In the genomic region with DNA sequence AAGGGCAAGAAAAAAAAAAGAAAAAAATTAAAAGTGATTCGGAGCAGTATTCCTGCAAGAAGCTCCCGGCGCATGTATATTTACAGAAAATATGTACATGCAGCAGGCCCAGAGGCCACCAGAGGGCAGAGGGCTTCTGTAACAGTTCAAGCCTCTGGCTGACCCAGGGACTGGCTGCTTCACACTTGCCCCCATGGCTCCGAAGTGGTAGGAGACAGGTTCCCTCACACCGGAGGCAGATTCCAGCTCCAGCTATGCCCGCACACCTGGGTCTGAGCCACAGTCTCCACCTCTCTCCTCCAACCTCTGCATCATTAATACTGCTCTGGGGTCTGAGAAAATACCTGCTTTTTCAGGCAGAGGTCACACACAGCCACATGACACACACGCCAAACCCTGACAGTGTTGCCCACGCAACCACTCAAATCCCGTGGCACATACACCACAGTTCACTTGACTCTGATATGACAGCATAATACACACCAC, we compare ENCODE assay signal across 8 cellular contexts. TPM values are rescaled to one million over a fixed set of nuclear protein-coding genes. Genes with fewer than 3 reads are reported as not detected.
DNase-seq lines count a peak whose midpoint lies in the region; ATAC-seq lines count a peak whose summit lies in the region.

No MANE protein-coding gene starts in this region.

- H3K27ac Mint-ChIP-seq in activated T-cell treated with anti-CD3 and anti-CD28 coated beads, Interleukin-2, amount 50 U/mL, for 72 hours = no peak overlapping the region

- H3K4me3 Mint-ChIP-seq in activated T-cell treated with anti-CD3 and anti-CD28 coated beads, Interleukin-2, amount 50 U/mL, for 72 hours = no peak overlapping the region

- no peaks in the 10 kb centered on the region for H3K9me3 Mint-ChIP-seq in activated T-cell treated with anti-CD3 and anti-CD28 coated beads, Interleukin-2, amount 50 U/mL, for 72 hours

- peaks cover 42% of the 10 kb centered on the region for H3K4me1 Mint-ChIP-seq in activated T-cell treated with anti-CD3 and anti-CD28 coated beads, Interleukin-2, amount 50 U/mL, for 72 hours (ENCODE audit: low read depth)

- H3K36me3 Mint-ChIP-seq in activated T-cell treated with anti-CD3 and anti-CD28 coated beads, Interleukin-2, amount 50 U/mL, for 72 hours (ENCODE audit: insufficient read depth in 2 of 2) = peaks cover 9 to 13% of the 10 kb centered on the region in 2 donors

- DNase-seq in activated gamma-delta T cell treated with Interleukin-2 at 50 U/mL for 16 hours (peak; percentile 51), activated gamma-delta T cell (lab: John Stamatoyannopoulos, UW) (no peak), NOMO-1 treated with DMSO at 0.1 percent for 48 hours (lab: John Stamatoyannopoulos, UW; ENCODE audit: unreplicated experiment) (peak; percentile 65), glomerular visceral epithelial cell (ENCODE audit: extremely low spot score) (peak; percentile 61), retina (peak; percentile 22)
- peak; percentile 58 to 64 for DNase-seq in activated T-cell treated with anti-CD3 and anti-CD28 coated beads, Interleukin-2, amount 50 U/mL, for 72 hours

- no peaks in the 10 kb centered on the region for H3K27me3 Mint-ChIP-seq in activated T-cell treated with anti-CD3 and anti-CD28 coated beads, Interleukin-2, amount 50 U/mL, for 72 hours (ENCODE audit: low read depth)

- no peak for ATAC-seq in activated T-cell treated with anti-CD3 and anti-CD28 coated beads, Interleukin-2, amount 50 U/mL, for 72 hours (replicated peaks in 1 of 2)
- ATAC-seq in HG02884 (IDR thresholded peaks at IDR 0.05; ENCODE audit: unreplicated experiment) (no peak), GM18511 (IDR thresholded peaks at IDR 0.05; ENCODE audit: unreplicated experiment) (no peak)

RNA-seq across cellular contexts. Expression of gene ARHGAP30, which starts 2.2 kb away (rescaled TPM):
- total RNA-seq in activated T-cell treated with anti-CD3 and anti-CD28 coated beads, Interleukin-2, amount 50 U/mL, for 72 hours = 100 to 1,000 TPM; 192 to 198 TPM

RNA-seq across cellular contexts. Expression of gene NECTIN4, which starts 17.4 kb away (rescaled TPM):
- total RNA-seq in activated T-cell treated with anti-CD3 and anti-CD28 coated beads, Interleukin-2, amount 50 U/mL, for 72 hours = under 1 TPM in 1 of 2 donors, not detected in 1; 0.31 TPM

RNA-seq across cellular contexts. Expression of gene USF1, which starts 26.2 kb away (rescaled TPM):
- total RNA-seq in activated T-cell treated with anti-CD3 and anti-CD28 coated beads, Interleukin-2, amount 50 U/mL, for 72 hours = 10 to 100 TPM; 52.3 to 57.5 TPM

RNA-seq across cellular contexts. Expression of gene KLHDC9, which starts 26.2 kb away (rescaled TPM):
- total RNA-seq in activated T-cell treated with anti-CD3 and anti-CD28 coated beads, Interleukin-2, amount 50 U/mL, for 72 hours = 1 to 10 TPM; 5.7 to 7.1 TPM

RNA-seq across cellular contexts. Expression of gene TSTD1, which starts 33.2 kb away (rescaled TPM):
- total RNA-seq in activated T-cell treated with anti-CD3 and anti-CD28 coated beads, Interleukin-2, amount 50 U/mL, for 72 hours = 10 to 100 TPM; 46.3 to 78.0 TPM
